In the genomic region with DNA sequence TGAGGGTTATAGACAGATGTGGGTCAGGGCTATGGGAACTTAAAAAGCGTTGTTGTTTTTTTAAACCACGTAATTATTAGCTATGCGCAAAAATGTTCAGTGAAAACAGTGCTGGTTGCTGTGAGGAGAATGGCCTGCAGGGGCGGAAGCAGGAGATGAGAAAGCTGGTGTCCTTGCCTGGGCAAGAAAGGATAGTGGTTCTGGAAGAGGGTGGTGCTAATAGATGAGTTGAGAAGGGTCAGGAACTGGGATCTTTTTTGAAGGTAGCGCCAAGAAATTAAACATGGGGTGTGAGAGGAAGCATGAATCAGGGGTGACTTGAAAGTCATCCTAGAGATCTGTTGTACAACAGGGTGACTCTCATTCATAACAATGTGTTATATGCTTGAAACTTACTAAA, we compare ENCODE assay signal across 10 cellular contexts. TPM values are rescaled to one million over a fixed set of nuclear protein-coding genes. Genes with fewer than 3 reads are reported as not detected.
DNase-seq lines count a peak whose midpoint lies in the region; ATAC-seq, FAIRE-seq and TF ChIP-seq lines count a peak whose summit lies in the region.
"Had no signal": no experiment of that assay in that cellular context is flagged by ENCODE, and none has a peak within 500 bp of the region (broad histone marks: within the 10 kb centered on the region; RNA-seq: fewer than 3 reads in every experiment).

No MANE protein-coding gene starts in this region.

- H3K9ac ChIP-seq in PC-3 (ENCODE audit: low read length) (no peak overlapping the region), endothelial cell of umbilical vein (replicated peaks; ENCODE audit: extremely low read depth, insufficient read depth, low read length) (no peak overlapping the region), MM.1S (ENCODE audit: low read length) (no peak overlapping the region)

- TF ChIP-seq POLR2A in endothelial cell of umbilical vein (IDR thresholded peaks at IDR 0.05; ENCODE audit: low read depth, low read length), result no peak

- no peaks in the 10 kb centered on the region for H3K9me1 ChIP-seq in endothelial cell of umbilical vein (replicated peaks; ENCODE audit: control insufficient read depth, extremely low read depth, insufficient read depth, low read length)

- intact Hi-C loops in left cardiac atrium (cut with DNase I) (no loop called here), PC-3 (cut with micrococcal nuclease) (no loop called here), endothelial cell of umbilical vein (cut with micrococcal nuclease) (loop anchor here (10.0 kb wide), 1 partner anchor 355 kb away; a partner anchor contains a TSS)

- 0 out of 2 replicates have a peak, but pooled peaks cover 8% of the 10 kb centered on the region for H3K79me2 ChIP-seq in PC-3 (ENCODE audit: low read length)
- H3K79me2 ChIP-seq in endothelial cell of umbilical vein (ENCODE audit: control insufficient read depth, insufficient read depth, low read length), result no peaks in the 10 kb centered on the region
- H3K79me2 ChIP-seq in MM.1S (ENCODE audit: low read length), result peaks cover 14% of the 10 kb centered on the region

- ATAC-seq in left cardiac atrium (no peak), PC-3 (peak; percentile 40)

- H3K4me2 ChIP-seq in PC-3 (ENCODE audit: low read length) (peak overlapping the region; percentile 35), endothelial cell of umbilical vein (ENCODE audit: insufficient read depth, low read length) (no peak overlapping the region), MM.1S (ENCODE audit: low read depth, low read length) (no peak overlapping the region)

- H3F3A ChIP-seq in PC-3 (ENCODE audit: low read length, unreplicated experiment) (peaks cover 3% of the 10 kb centered on the region), MM.1S (ENCODE audit: insufficient read depth, low read length) (peaks cover 28% of the 10 kb centered on the region)

- H3K4me1 ChIP-seq in cardiac muscle cell (ENCODE audit: low read depth), result peaks cover 4% of the 10 kb centered on the region
- peaks cover 54% of the 10 kb centered on the region for H3K4me1 ChIP-seq in PC-3 (ENCODE audit: insufficient read depth, low read length)
- H3K4me1 ChIP-seq in endothelial cell of umbilical vein (ENCODE audit: control insufficient read depth, extremely low read depth, insufficient read depth, low read length), result peaks cover 24% of the 10 kb centered on the region
- peaks cover 27% of the 10 kb centered on the region for H3K4me1 ChIP-seq in MM.1S (ENCODE audit: low read length)

- CTCF ChIA-PET in PC-3 (lab: Charles Lee), result interaction anchor here (0.5 to 1.3 kb wide), 6 partner anchors 14 to 1180 kb away, joined by 3 to 7 read pairs (median 3); no protein-coding TSS in a partner anchor
- CTCF ChIA-PET in endothelial cell of umbilical vein (lab: Charles Lee), result interaction anchor here (0.8 to 6.2 kb wide), 10 partner anchors 9 to 73 kb away, joined by 3 to 55 read pairs (median 5); no protein-coding TSS in a partner anchor

- H3K4me3 ChIP-seq in cardiac muscle cell, result no peak overlapping the region
- H3K4me3 ChIP-seq in PC-3 (ENCODE audit: low read length), result no peak overlapping the region
- no peak overlapping the region for H3K4me3 ChIP-seq in endothelial cell of umbilical vein (replicated peaks in 1 of 3; ENCODE audit: insufficient read depth in 1 of 3, low read depth in 1 of 3, low read length in 3 of 3)
- H3K4me3 ChIP-seq in MM.1S (ENCODE audit: low read length), result no peak overlapping the region
- H3K4me3 ChIP-seq: ovary had no signal

- no peaks in the 10 kb centered on the region for H3K9me2 ChIP-seq in PC-3 (replicated peaks; ENCODE audit: low read length)
- no peaks in the 10 kb centered on the region for H3K9me2 ChIP-seq in MM.1S (replicated peaks; ENCODE audit: insufficient read depth, low read length)

- peak in 1 of 2 donors; percentile 33 for DNase-seq in cardiac muscle cell (ENCODE audit: low read depth in 1 of 2, low spot score in 1 of 2)
- no peak for DNase-seq in left cardiac atrium
- peak; percentile 71 for DNase-seq in PC-3
- DNase-seq in endothelial cell of umbilical vein (ENCODE audit: low read depth, low spot score), result peak; percentile 37
- DNase-seq in type B pancreatic cell (ENCODE audit: extremely low spot score, unreplicated experiment), result no peak
- no peak for DNase-seq in NCI-H748 treated with DMSO at 0.1 percent for 48 hours (lab: John Stamatoyannopoulos, UW)
- DNase-seq in NCI-H1694 (lab: John Stamatoyannopoulos, UW), result no peak
- DNase-seq in MM.1S, result no peak
- DNase-seq: ovary had no signal

- BruUV-seq in PC-3 (replicated peaks; lab: Mats Ljungman, UMichigan) (no TSS peak), endothelial cell of umbilical vein (replicated peaks; lab: Mats Ljungman, UMichigan) (no TSS peak)

- H3K4me1 Mint-ChIP-seq in type B pancreatic cell (ENCODE audit: unreplicated experiment), result peaks cover 27% of the 10 kb centered on the region

- peak overlapping the region; percentile 40 for H3K27ac Mint-ChIP-seq in type B pancreatic cell

- FAIRE-seq in endothelial cell of umbilical vein (lab: Jason Lieb, UNC), result no peak
- FAIRE-seq: colon had no signal

- H3K4me3 Mint-ChIP-seq in type B pancreatic cell, result peak overlapping the region; percentile 0

- H3K9me3 Mint-ChIP-seq in type B pancreatic cell, result no peaks in the 10 kb centered on the region

- H4K20me1 ChIP-seq in PC-3 (ENCODE audit: low read length) (no peaks in the 10 kb centered on the region), endothelial cell of umbilical vein (replicated peaks; ENCODE audit: control insufficient read depth, extremely low read depth, insufficient read depth, low read length) (no peaks in the 10 kb centered on the region), MM.1S (ENCODE audit: insufficient read depth, low read length) (no peaks in the 10 kb centered on the region)

- H2AFZ ChIP-seq in PC-3 (ENCODE audit: low read length), result peak overlapping the region; percentile 64
- peak overlapping the region; percentile 56 for H2AFZ ChIP-seq in endothelial cell of umbilical vein (ENCODE audit: low read depth, low read length)
- H2AFZ ChIP-seq in MM.1S (ENCODE audit: low read length), result no peak overlapping the region

- no peaks in the 10 kb centered on the region for H3K27me3 Mint-ChIP-seq in type B pancreatic cell

- no peaks in the 10 kb centered on the region for H3K36me3 Mint-ChIP-seq in type B pancreatic cell

- no peaks in the 10 kb centered on the region for H3K36me3 ChIP-seq in cardiac muscle cell
- H3K36me3 ChIP-seq in PC-3 (ENCODE audit: low read depth, low read length), result no peaks in the 10 kb centered on the region
- no peaks in the 10 kb centered on the region for H3K36me3 ChIP-seq in endothelial cell of umbilical vein (ENCODE audit: control insufficient read depth in 2 of 2, extremely low read depth in 1 of 2, insufficient read depth in 2 of 2, low read length in 2 of 2)
- no peaks in the 10 kb centered on the region for H3K36me3 ChIP-seq in MM.1S (replicated peaks; ENCODE audit: insufficient read depth, low read length)
- H3K36me3 ChIP-seq: ovary had no signal

- H3K27ac ChIP-seq in cardiac muscle cell (no peak overlapping the region), PC-3 (ENCODE audit: low read length) (peak overlapping the region; percentile 60), endothelial cell of umbilical vein (ENCODE audit: insufficient read depth, low read depth, low read length) (no peak overlapping the region), MM.1S (ENCODE audit: low read length) (no peak overlapping the region)
- H3K27ac ChIP-seq: ovary had no signal

- H3K27me3 ChIP-seq in cardiac muscle cell, result no peaks in the 10 kb centered on the region
- no peaks in the 10 kb centered on the region for H3K27me3 ChIP-seq in PC-3 (ENCODE audit: low read length)
- no peaks in the 10 kb centered on the region for H3K27me3 ChIP-seq in endothelial cell of umbilical vein (ENCODE audit: control insufficient read depth in 2 of 2, insufficient read depth in 2 of 2, low read length in 2 of 2)
- H3K27me3 ChIP-seq in MM.1S (replicated peaks; ENCODE audit: insufficient read depth, low read length), result no peaks in the 10 kb centered on the region
- H3K27me3 ChIP-seq: ovary had no signal

- H3K9me3 ChIP-seq in cardiac muscle cell (ENCODE audit: low read depth) (no peaks in the 10 kb centered on the region), PC-3 (ENCODE audit: low read length) (no peaks in the 10 kb centered on the region), endothelial cell of umbilical vein (replicated peaks; ENCODE audit: control insufficient read depth, insufficient read depth, low read length) (no peaks in the 10 kb centered on the region), MM.1S (replicated peaks; ENCODE audit: insufficient read depth, low read length) (no peaks in the 10 kb centered on the region)
- H3K9me3 ChIP-seq: ovary had no signal

- dilution Hi-C loops in endothelial cell of umbilical vein (cut with MboI; ENCODE audit: extremely low pct_ligation_motif_present, low sequenced_read_pairs), result no loop called here

- POLR2A ChIA-PET in PC-3 (lab: Charles Lee; ENCODE audit: unreplicated experiment), result interaction anchor here (0.5 to 0.6 kb wide), 2 partner anchors 9 to 990 kb away, joined by 3 read pairs; no protein-coding TSS in a partner anchor
- POLR2A ChIA-PET in endothelial cell of umbilical vein (lab: Charles Lee), result no interaction called here

- peak; percentile 49 for TF ChIP-seq CTCF in cardiac muscle cell (IDR thresholded peaks at IDR 0.05; ENCODE audit: low read depth, low read length)
- peak; percentile 56 for TF ChIP-seq CTCF in PC-3 (conservative IDR thresholded peaks at IDR 0.05; ENCODE audit: low read depth, low read length)
- peak; percentile 7 to 23 for TF ChIP-seq CTCF in endothelial cell of umbilical vein (IDR thresholded peaks at IDR 0.05; ENCODE audit: extremely low read depth in 1 of 2, insufficient read depth in 1 of 2, low read depth in 1 of 2, low read length in 2 of 2)
- peak; percentile 58 for TF ChIP-seq CTCF in type B pancreatic cell (conservative IDR thresholded peaks at IDR 0.05)
- TF ChIP-seq CTCF in MM.1S (IDR thresholded peaks at IDR 0.05; ENCODE audit: low read length), result no peak

RNA-seq across cellular contexts. Expression of a gene that starts 4.8 kb away (rescaled TPM):
- total RNA-seq in cardiac muscle cell, result 41.2 and 54.1 TPM in 2 replicates
- 59.5 and 72.3 TPM in 2 replicates for polyA plus RNA-seq in cardiac muscle cell
- total RNA-seq in left cardiac atrium, result 10 to 100 TPM; 19.4 to 22.1 TPM
- 48.8 and 49.1 TPM in 2 replicates for total RNA-seq in PC-3 (2014; rRNA removed)
- total RNA-seq in endothelial cell of umbilical vein, result 45.0 and 53.3 TPM in 2 replicates
- 25.5 and 26.4 TPM in 2 replicates for polyA plus RNA-seq in endothelial cell of umbilical vein
- polyA plus RNA-seq in endothelial cell of umbilical vein (2011; cell fraction: cytosol; rRNA removed), result 14.2 and 18.4 TPM in 2 replicates
- polyA plus RNA-seq in endothelial cell of umbilical vein (2011; cell fraction: nucleus; rRNA removed), result 57.7 and 62.5 TPM in 2 replicates
- polyA plus RNA-seq in endothelial cell of umbilical vein (2012), result 23.0 and 31.6 TPM in 2 replicates
- polyA minus RNA-seq in endothelial cell of umbilical vein, result 14.6 and 23.5 TPM in 2 replicates
- 14.7 TPM for polyA minus RNA-seq in endothelial cell of umbilical vein (2011; cell fraction: cytosol; rRNA and poly(A)+ RNA removed)
- polyA minus RNA-seq in endothelial cell of umbilical vein (2011; cell fraction: nucleus; rRNA and poly(A)+ RNA removed), result 21.9 and 27.0 TPM in 2 replicates
- total RNA-seq in type B pancreatic cell (ENCODE audit: low replicate concordance), result 44.5 and 64.9 TPM in 2 replicates

RNA-seq across cellular contexts. Expression of a gene that starts 21.3 kb away (rescaled TPM):
- 0.60 and 1.5 TPM in 2 replicates for total RNA-seq in cardiac muscle cell
- polyA plus RNA-seq in cardiac muscle cell, result not detected in 2 replicates
- 1 to 10 TPM in 1 of 2 donors, under 1 TPM in 1; 0.71 to 1.4 TPM for total RNA-seq in left cardiac atrium
- 45.7 and 57.7 TPM in 2 replicates for total RNA-seq in PC-3 (2014; rRNA removed)
- 0.35 TPM in 1 of 2 replicates, not detected in the other for total RNA-seq in endothelial cell of umbilical vein
- polyA plus RNA-seq in endothelial cell of umbilical vein, result 0.27 and 0.29 TPM in 2 replicates
- polyA plus RNA-seq in endothelial cell of umbilical vein (2011; cell fraction: cytosol; rRNA removed), result 0.14 and 0.16 TPM in 2 replicates
- 0.22 and 0.76 TPM in 2 replicates for polyA plus RNA-seq in endothelial cell of umbilical vein (2011; cell fraction: nucleus; rRNA removed)
- 0.26 TPM in 1 of 2 replicates, not detected in the other for polyA plus RNA-seq in endothelial cell of umbilical vein (2012)
- 0.41 and 0.42 TPM in 2 replicates for polyA minus RNA-seq in endothelial cell of umbilical vein
- 26.3 TPM for polyA minus RNA-seq in endothelial cell of umbilical vein (2011; cell fraction: cytosol; rRNA and poly(A)+ RNA removed)
- polyA minus RNA-seq in endothelial cell of umbilical vein (2011; cell fraction: nucleus; rRNA and poly(A)+ RNA removed), result not detected in 2 replicates
- total RNA-seq in type B pancreatic cell (ENCODE audit: low replicate concordance), result 1.6 and 7.7 TPM in 2 replicates

RNA-seq across cellular contexts. Expression of a gene that starts 42.7 kb away (rescaled TPM):
- total RNA-seq in cardiac muscle cell (0.11 TPM in 1 of 2 replicates, not detected in the other), left cardiac atrium (1 to 10 TPM; 1.3 to 2.1 TPM), PC-3 (2014; rRNA removed) (0.35 and 6.8 TPM in 2 replicates), endothelial cell of umbilical vein (not detected in 2 replicates), type B pancreatic cell (ENCODE audit: low replicate concordance) (0.85 and 3.9 TPM in 2 replicates)
- polyA plus RNA-seq in cardiac muscle cell (0.56 TPM in 1 of 2 replicates, not detected in the other), endothelial cell of umbilical vein (0.11 and 0.28 TPM in 2 replicates)
- 0.08 and 0.12 TPM in 2 replicates for polyA plus RNA-seq in endothelial cell of umbilical vein (2011; cell fraction: cytosol; rRNA removed)
- polyA plus RNA-seq in endothelial cell of umbilical vein (2011; cell fraction: nucleus; rRNA removed), result 0.29 and 0.34 TPM in 2 replicates
- polyA plus RNA-seq in endothelial cell of umbilical vein (2012), result 0.16 and 0.25 TPM in 2 replicates
- polyA minus RNA-seq in endothelial cell of umbilical vein, result not detected in 2 replicates
- not detected for polyA minus RNA-seq in endothelial cell of umbilical vein (2011; cell fraction: cytosol; rRNA and poly(A)+ RNA removed)
- polyA minus RNA-seq in endothelial cell of umbilical vein (2011; cell fraction: nucleus; rRNA and poly(A)+ RNA removed), result not detected in 2 replicates

RNA-seq across cellular contexts. Expression of a gene that starts 43.6 kb away (rescaled TPM):
- not detected in 2 replicates for total RNA-seq in cardiac muscle cell
- polyA plus RNA-seq in cardiac muscle cell, result not detected in 2 replicates
- not detected for total RNA-seq in left cardiac atrium
- not detected in 2 replicates for total RNA-seq in PC-3 (2014; rRNA removed)
- not detected in 2 replicates for total RNA-seq in endothelial cell of umbilical vein
- not detected in 2 replicates for polyA plus RNA-seq in endothelial cell of umbilical vein
- not detected in 2 replicates for polyA plus RNA-seq in endothelial cell of umbilical vein (2011; cell fraction: cytosol; rRNA removed)
- not detected in 2 replicates for polyA plus RNA-seq in endothelial cell of umbilical vein (2011; cell fraction: nucleus; rRNA removed)
- not detected in 2 replicates for polyA plus RNA-seq in endothelial cell of umbilical vein (2012)
- not detected in 2 replicates for polyA minus RNA-seq in endothelial cell of umbilical vein
- not detected for polyA minus RNA-seq in endothelial cell of umbilical vein (2011; cell fraction: cytosol; rRNA and poly(A)+ RNA removed)
- polyA minus RNA-seq in endothelial cell of umbilical vein (2011; cell fraction: nucleus; rRNA and poly(A)+ RNA removed), result not detected in 2 replicates
- not detected in 2 replicates for total RNA-seq in type B pancreatic cell (ENCODE audit: low replicate concordance)
- total RNA-seq: ovary had no signal
- polyA plus RNA-seq: ovary had no signal

Comparison
In these comparisons a context has a peak if more than half of its experiments do, and no peak if none do; other contexts are left out.
1. DNase-seq: peak in PC-3 (single experiment) and endothelial cell of umbilical vein (single experiment); none in left cardiac atrium (single experiment), type B pancreatic cell (single experiment), NCI-H748 treated with DMSO at 0.1 percent for 48 hours (single experiment), NCI-H1694 (single experiment) and MM.1S (single experiment).